ENCODE assay signal across 1 cellular context in the genomic region with DNA sequence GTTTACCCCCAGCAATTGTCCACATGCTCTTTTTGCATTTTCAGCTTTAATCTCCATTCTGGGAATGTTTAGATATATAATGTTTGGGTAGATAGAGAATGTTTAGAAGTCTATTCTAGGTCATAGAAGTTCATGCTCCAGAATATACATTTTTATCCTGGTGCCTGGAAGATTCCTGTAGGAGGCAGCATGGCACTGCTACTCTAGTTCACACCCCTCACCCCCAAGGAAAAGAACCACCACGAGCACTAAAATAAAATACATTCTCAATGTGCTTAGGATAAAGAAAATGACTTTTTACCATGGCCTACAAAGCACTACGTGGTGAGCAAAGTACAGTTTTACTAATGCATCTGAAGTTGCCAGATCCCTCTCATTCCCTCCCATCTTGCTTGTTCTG.
A peak's percentile ranks its signal among the peaks of the same experiment; 100 is the strongest.
TF ChIP-seq lines count a peak whose summit lies in the region.

No MANE protein-coding gene starts in this region.

TF ChIP-seq in IMR-90, 13 proteins besides CTCF, POLR2A, EP300 and RAD21 (continued from another document):
- peak; percentile 45 for TF ChIP-seq SMC3 (IDR thresholded peaks at IDR 0.05; ENCODE audit: low read depth, low read length)
